Comparison of ENCODE assay signal across 18 cellular contexts in the genomic region with DNA sequence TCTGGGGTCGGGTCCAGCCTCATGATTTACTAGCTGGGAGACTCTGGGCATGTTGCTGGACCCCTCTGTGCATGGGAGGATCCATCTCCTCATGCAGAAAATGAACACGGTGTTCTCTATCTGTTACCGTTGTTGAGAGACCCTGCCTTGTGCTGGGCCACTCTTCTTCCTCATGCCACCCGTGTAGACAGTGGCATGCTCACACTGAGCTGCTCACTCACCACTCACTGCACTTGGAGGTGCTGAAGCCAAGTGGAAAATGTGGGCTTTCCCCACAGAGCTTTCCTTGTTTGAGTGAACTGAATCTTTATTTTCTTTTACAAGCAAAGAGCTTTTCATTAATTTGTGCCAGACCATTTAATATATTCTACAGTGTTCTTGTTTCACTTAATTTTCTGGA.
DNase-seq lines count a peak whose midpoint lies in the region; ATAC-seq and TF ChIP-seq lines count a peak whose summit lies in the region.
"Had no signal": no experiment of that assay in that cellular context is flagged by ENCODE, and none has a peak within 500 bp of the region (broad histone marks: within the 10 kb centered on the region; RNA-seq: fewer than 3 reads in every experiment).

No MANE protein-coding gene starts in this region.

- ATAC-seq in lung (ENCODE audit: insufficient read depth, low FRiP score), result no peak
- ATAC-seq: GM23338, HCT116 had no signal

- no peaks in the 10 kb centered on the region for H3K36me3 ChIP-seq in lung (ENCODE audit: control insufficient read depth in 2 of 2, insufficient read depth in 2 of 2, low read length in 2 of 2)
- H3K36me3 ChIP-seq: BE2C; BLaER1 treated with 17β-estradiol and CSF1 and Interleukin-3, amounts not matched to agents 10 nM and 100 nM had no signal

- H3K4me3 ChIP-seq in lung, result no peak overlapping the region
- H3K4me3 ChIP-seq: BLaER1 treated with 17β-estradiol and CSF1 and Interleukin-3, amounts not matched to agents 10 nM and 100 nM; GM23338 had no signal

- no peaks in the 10 kb centered on the region for H3K27me3 ChIP-seq in lung (ENCODE audit: control insufficient read depth, insufficient read depth)
- H3K27me3 ChIP-seq: BE2C; BLaER1 treated with 17β-estradiol and CSF1 and Interleukin-3, amounts not matched to agents 10 nM and 100 nM had no signal

- peaks cover 2% of the 10 kb centered on the region for H3K4me1 Mint-ChIP-seq in activated CD4-positive, alpha-beta T cell treated with anti-CD3 and anti-CD28 coated beads, Interleukin-2, amount 10 ng/mL, durations not matched to agents 24 days and 14 days

- no peak overlapping the region for H3K27ac Mint-ChIP-seq in activated CD4-positive, alpha-beta T cell treated with anti-CD3 and anti-CD28 coated beads, Interleukin-2, amount 10 ng/mL, durations not matched to agents 24 days and 14 days
- H3K27ac Mint-ChIP-seq: CD14-positive monocyte; CD4-positive, alpha-beta T cell; CD8-positive, alpha-beta memory T cell; GM23338; H9 had no signal

- H3K27ac ChIP-seq in lung (ENCODE audit: low read depth in 1 of 2, low read length in 1 of 2), result no peak overlapping the region
- H3K27ac ChIP-seq: BLaER1 treated with 17β-estradiol and CSF1 and Interleukin-3, amounts not matched to agents 10 nM and 100 nM had no signal

- H3K9me3 Mint-ChIP-seq in activated CD4-positive, alpha-beta T cell treated with anti-CD3 and anti-CD28 coated beads, Interleukin-2, amount 10 ng/mL, durations not matched to agents 24 days and 14 days, result no peaks in the 10 kb centered on the region
- H3K9me3 Mint-ChIP-seq: CD4-positive, alpha-beta T cell had no signal

- no peak overlapping the region for H3K4me3 Mint-ChIP-seq in activated CD4-positive, alpha-beta T cell treated with anti-CD3 and anti-CD28 coated beads, Interleukin-2, amount 10 ng/mL, durations not matched to agents 24 days and 14 days
- H3K4me3 Mint-ChIP-seq: CD14-positive monocyte; CD4-positive, alpha-beta T cell; CD8-positive, alpha-beta memory T cell; GM23338; H9 had no signal

- peaks cover 4% of the 10 kb centered on the region for H3K27me3 Mint-ChIP-seq in activated CD4-positive, alpha-beta T cell treated with anti-CD3 and anti-CD28 coated beads, Interleukin-2, amount 10 ng/mL, durations not matched to agents 24 days and 14 days
- H3K27me3 Mint-ChIP-seq: CD4-positive, alpha-beta T cell; CD8-positive, alpha-beta memory T cell had no signal

- no peaks in the 10 kb centered on the region for H3K4me1 ChIP-seq in lung (ENCODE audit: control insufficient read depth in 2 of 2, insufficient read depth in 2 of 2, low read length in 2 of 2)
- H3K4me1 ChIP-seq: BE2C had no signal

- in situ Hi-C loops in G401 (cut with HindIII; ENCODE audit: low sequenced_read_pairs), result no loop called here

- peak; percentile 32 for DNase-seq in Ammon's horn (ENCODE audit: low spot score)
- peak; percentile 1 for DNase-seq in G401 (ENCODE audit: low spot score)
- peak; percentile 14 for DNase-seq in lung (ENCODE audit: low spot score)
- DNase-seq in putamen (ENCODE audit: low spot score), result peak; percentile 7
- no peak for DNase-seq in HPDE6-E6E7 (ENCODE audit: extremely low spot score)
- no peak for DNase-seq in activated CD4-positive, alpha-beta T cell treated with anti-CD3 and anti-CD28 coated beads, Interleukin-2, amount 10 ng/mL, durations not matched to agents 24 days and 14 days
- DNase-seq: BE2C; CD4-positive, alpha-beta T cell; CD8-positive, alpha-beta memory T cell; DMS 273 treated with DMSO at 0.1 percent for 48 hours; DMS79; EL; GF-D8 had no signal

- WGBS in lung, 2 donors, result 78 to 84% methylated on average over 4 of the region's 4 CpGs

- peaks cover 0 to 7% of the 10 kb centered on the region in 2 donors for H3K9me3 ChIP-seq in lung (ENCODE audit: control insufficient read depth in 2 of 2, insufficient read depth in 1 of 2, low read length in 1 of 2)
- H3K9me3 ChIP-seq: BE2C; BLaER1 treated with 17β-estradiol and CSF1 and Interleukin-3, amounts not matched to agents 10 nM and 100 nM had no signal

- no peak for TF ChIP-seq CTCF in lung (IDR thresholded peaks at IDR 0.05; ENCODE audit: control extremely low read depth, extremely low read depth)

- intact Hi-C loops in activated CD4-positive, alpha-beta T cell treated with anti-CD3 and anti-CD28 coated beads, Interleukin-2, amount 10 ng/mL, durations not matched to agents 24 days and 14 days (cut with micrococcal nuclease), result no loop called here

- H3K36me3 Mint-ChIP-seq in activated CD4-positive, alpha-beta T cell treated with anti-CD3 and anti-CD28 coated beads, Interleukin-2, amount 10 ng/mL, durations not matched to agents 24 days and 14 days (ENCODE audit: low read depth), result no peaks in the 10 kb centered on the region
- H3K36me3 Mint-ChIP-seq: CD14-positive monocyte had no signal

Comparison
In these comparisons a context has a peak if more than half of its experiments do, and no peak if none do; other contexts are left out.
1. DNase-seq: peak in Ammon's horn (single experiment), G401 (single experiment), lung (single experiment) and putamen (single experiment); none in HPDE6-E6E7 (single experiment) and activated CD4-positive, alpha-beta T cell treated with anti-CD3 and anti-CD28 coated beads, Interleukin-2, amount 10 ng/mL, durations not matched to agents 24 days and 14 days (single experiment).